In the genomic region with DNA sequence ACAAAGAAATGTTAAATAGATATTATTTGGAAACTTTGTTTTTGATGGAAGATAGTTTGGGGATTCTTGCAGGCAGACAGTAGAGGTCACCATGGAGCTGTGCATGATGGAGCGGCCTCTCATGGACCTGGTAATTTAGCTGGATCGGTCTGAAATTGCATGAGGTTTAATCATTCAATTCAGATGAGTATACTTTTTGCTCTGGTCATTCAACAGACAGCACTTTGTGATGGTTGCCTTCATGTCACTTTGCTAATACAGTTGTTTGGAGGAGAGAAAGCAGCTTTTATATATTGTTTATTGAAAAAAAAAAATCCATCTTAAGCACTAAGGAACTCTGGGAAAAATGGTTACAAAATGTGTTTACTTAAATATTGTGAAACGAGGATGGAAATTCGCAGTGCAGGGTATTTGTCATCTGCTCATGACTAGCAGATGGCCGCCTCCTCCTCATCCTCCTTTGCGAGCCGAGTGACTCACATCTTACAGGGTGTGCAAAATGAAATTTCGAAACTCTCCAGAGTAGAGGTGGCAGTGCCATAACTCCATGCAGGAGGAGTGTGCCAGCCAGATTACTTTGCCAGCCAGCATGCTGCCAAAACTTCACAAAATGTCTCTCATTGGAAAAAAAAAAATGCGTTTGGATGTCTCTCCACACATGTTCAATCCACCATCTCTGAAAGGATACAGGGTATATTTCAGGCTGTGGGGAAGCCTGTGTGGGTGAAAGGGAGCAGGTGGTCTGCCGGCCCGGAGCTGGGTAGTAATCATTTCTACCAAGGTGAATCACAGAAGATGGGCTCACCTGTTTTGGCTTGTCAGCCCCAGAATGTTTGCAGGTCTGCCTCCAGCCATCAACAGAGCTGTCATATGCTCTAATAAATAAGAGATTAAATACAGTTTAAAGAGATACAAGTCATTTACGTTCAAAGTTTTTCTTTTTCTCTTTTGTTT, we compare ENCODE assay signal across 8 cellular contexts.
DNase-seq lines count a peak whose midpoint lies in the region; ATAC-seq and TF ChIP-seq lines count a peak whose summit lies in the region.

No MANE protein-coding gene starts in this region.

- ATAC-seq in GM19463 (IDR thresholded peaks at IDR 0.05; ENCODE audit: unreplicated experiment) (no peak), HG03442 (IDR thresholded peaks at IDR 0.05; ENCODE audit: unreplicated experiment) (no peak)

- peak; percentile 52 for TF ChIP-seq CTCF in GM12873 (IDR thresholded peaks at IDR 0.05; ENCODE audit: insufficient read depth, low read depth, low read length, missing control alignments)
- peak; percentile 59 for TF ChIP-seq CTCF in foreskin fibroblast (IDR thresholded peaks at IDR 0.05; ENCODE audit: low read depth, low read length)

- peak overlapping the region in 1 of 2 donors; percentile 24 for H3K4me3 ChIP-seq in foreskin fibroblast (ENCODE audit: low read depth in 1 of 2, low read length in 2 of 2)

- peak; percentile 90 for DNase-seq in A172 (ENCODE audit: low spot score)
- DNase-seq in NOMO-1 treated with DMSO at 0.1 percent for 48 hours (lab: John Stamatoyannopoulos, UW; ENCODE audit: unreplicated experiment), result peak; percentile 81
- peak; percentile 9 for DNase-seq in activated T-helper 9 cell treated with anti-CD3 and anti-CD28 coated beads, Interleukin-2, amount 50 U/mL, for 16 hours (ENCODE audit: low read depth)
- peak; percentile 91 to 93 for DNase-seq in foreskin fibroblast
- peak; percentile 27 for DNase-seq in pons (ENCODE audit: low spot score)

Comparison
In these comparisons a context has a peak if more than half of its experiments do, and no peak if none do; other contexts are left out.
1. DNase-seq: peak in every context shown above with its lines; median percentile 92 in foreskin fibroblast; 90 in A172; 81 in NOMO-1 treated with DMSO at 0.1 percent for 48 hours; 27 in pons; 9 in activated T-helper 9 cell treated with anti-CD3 and anti-CD28 coated beads, Interleukin-2, amount 50 U/mL, for 16 hours.